Comparison of ENCODE assay signal across 1 cellular context in genomic region chr19:15618321-15618720, GRCh38.
TF ChIP-seq lines count a peak whose summit lies in the region.

No MANE protein-coding gene starts in this region.

TF ChIP-seq in K562, 482 proteins besides CTCF, POLR2A, EP300 and RAD21:
- peak; percentile 80 for TF ChIP-seq ZFP36 (IDR thresholded peaks at IDR 0.05; ENCODE audit: low read depth, low read length, partially characterized antibody)
- no peak for TF ChIP-seq FOSL1 (tag; conservative IDR thresholded peaks at IDR 0.05)
